In genomic region chr7:2710256-2710655, GRCh38 we compare ENCODE assay signal across 7 cellular contexts. TPM values are rescaled to one million over a fixed set of nuclear protein-coding genes. Genes with fewer than 3 reads are reported as not detected.
DNase-seq lines count a peak whose midpoint lies in the region; ATAC-seq lines count a peak whose summit lies in the region.

No MANE protein-coding gene starts in this region.

- no peaks in the 10 kb centered on the region for H3K9me3 Mint-ChIP-seq in activated T-cell treated with anti-CD3 and anti-CD28 coated beads, Interleukin-2, amount 50 U/mL, for 72 hours

- ATAC-seq in GM19438 (IDR thresholded peaks at IDR 0.05; ENCODE audit: low read depth, unreplicated experiment) (peak; percentile 55), HG03432 (IDR thresholded peaks at IDR 0.05; ENCODE audit: unreplicated experiment) (peak; percentile 61), GM18858 (IDR thresholded peaks at IDR 0.05; ENCODE audit: unreplicated experiment) (no peak), Right ventricle myocardium inferior (no peak)
- peak; percentile 50 to 67 for ATAC-seq in activated T-cell treated with anti-CD3 and anti-CD28 coated beads, Interleukin-2, amount 50 U/mL, for 72 hours (replicated peaks in 1 of 2)

- no peaks in the 10 kb centered on the region for H3K36me3 Mint-ChIP-seq in activated T-cell treated with anti-CD3 and anti-CD28 coated beads, Interleukin-2, amount 50 U/mL, for 72 hours (ENCODE audit: insufficient read depth in 2 of 2)

- peak overlapping the region; percentile 85 for H3K27ac Mint-ChIP-seq in activated T-cell treated with anti-CD3 and anti-CD28 coated beads, Interleukin-2, amount 50 U/mL, for 72 hours

- peak overlapping the region; percentile 71 to 84 for H3K4me3 Mint-ChIP-seq in activated T-cell treated with anti-CD3 and anti-CD28 coated beads, Interleukin-2, amount 50 U/mL, for 72 hours

- peak; percentile 63 to 77 for DNase-seq in activated T-cell treated with anti-CD3 and anti-CD28 coated beads, Interleukin-2, amount 50 U/mL, for 72 hours
- peak; percentile 32 to 34 for DNase-seq in stimulated activated CD8-positive, alpha-beta memory T cell treated with anti-CD3 and anti-CD28 coated beads, Interleukin-15, amount 100 ng/mL, for 4 hours (ENCODE audit: low read depth in 2 of 2)
- DNase-seq in HuH-7.5 (ENCODE audit: low spot score) (no peak), Right ventricle myocardium inferior (ENCODE audit: missing footprints) (no peak)

- H3K27me3 Mint-ChIP-seq in activated T-cell treated with anti-CD3 and anti-CD28 coated beads, Interleukin-2, amount 50 U/mL, for 72 hours (ENCODE audit: low read depth), result peaks cover 19% of the 10 kb centered on the region

- peaks cover 40% of the 10 kb centered on the region for H3K4me1 Mint-ChIP-seq in activated T-cell treated with anti-CD3 and anti-CD28 coated beads, Interleukin-2, amount 50 U/mL, for 72 hours (ENCODE audit: low read depth)

- intact Hi-C loops in Right ventricle myocardium inferior (cut with DNase I), result no loop called here

RNA-seq across cellular contexts. Expression of gene AMZ1, which starts 22.3 kb away (rescaled TPM):
- total RNA-seq in activated T-cell treated with anti-CD3 and anti-CD28 coated beads, Interleukin-2, amount 50 U/mL, for 72 hours, result 1 to 10 TPM in 1 of 2 donors, under 1 TPM in 1; 0.34 to 1.3 TPM
- 0.05 TPM for total RNA-seq in Right ventricle myocardium inferior

Comparison
In these comparisons a context has a peak if more than half of its experiments do, and no peak if none do; other contexts are left out.
1. ATAC-seq: peak in GM19438 (single experiment), HG03432 (single experiment) and activated T-cell treated with anti-CD3 and anti-CD28 coated beads, Interleukin-2, amount 50 U/mL, for 72 hours (2 of 2); none in GM18858 (single experiment) and Right ventricle myocardium inferior (single experiment).
2. DNase-seq: peak in activated T-cell treated with anti-CD3 and anti-CD28 coated beads, Interleukin-2, amount 50 U/mL, for 72 hours (2 of 2) and stimulated activated CD8-positive, alpha-beta memory T cell treated with anti-CD3 and anti-CD28 coated beads, Interleukin-15, amount 100 ng/mL, for 4 hours (2 of 2); none in HuH-7.5 (single experiment) and Right ventricle myocardium inferior (single experiment).